In the genomic region with DNA sequence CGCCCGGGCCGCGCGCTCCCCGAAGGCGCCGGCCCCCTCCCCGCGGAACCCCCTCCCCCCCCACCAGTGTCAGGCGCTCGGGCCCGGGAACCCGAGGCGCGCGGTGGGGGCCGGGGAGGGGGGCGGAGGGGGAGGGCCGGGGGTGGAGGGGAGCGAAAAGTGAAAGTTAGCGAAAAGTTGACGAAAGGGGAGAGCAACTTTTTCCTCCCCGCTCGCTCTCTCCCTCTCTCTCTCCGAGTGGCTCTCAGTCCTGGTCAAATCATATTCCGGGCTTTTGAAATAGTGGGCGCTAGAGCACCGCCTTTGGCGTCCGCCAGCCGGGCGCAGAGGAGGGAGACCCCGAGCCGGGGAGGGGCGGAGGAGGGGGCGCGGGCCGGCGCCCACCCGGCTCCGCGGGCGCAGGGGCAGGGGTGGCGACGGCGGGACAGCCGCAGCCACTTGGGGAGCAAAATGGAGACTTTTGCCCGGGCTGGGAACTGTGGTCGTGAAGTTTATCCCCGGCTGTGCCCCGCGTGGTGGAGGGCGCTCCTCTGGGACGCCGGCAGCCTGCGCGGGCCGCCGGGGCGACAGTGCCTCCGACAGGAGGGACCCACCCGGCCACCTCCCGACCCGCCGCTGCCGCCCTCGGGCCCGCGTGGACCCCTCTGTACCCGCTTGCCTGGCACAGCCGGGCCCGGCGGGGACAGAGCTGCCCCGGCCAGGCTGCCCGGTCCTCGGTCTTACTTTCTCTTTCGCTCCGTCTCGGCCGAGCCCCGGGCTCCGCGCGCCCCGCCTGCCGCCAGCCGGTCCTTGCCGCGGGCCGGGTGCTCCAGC, we compare ENCODE assay signal across 9 cellular contexts. TPM values are rescaled to one million over a fixed set of nuclear protein-coding genes. Genes with fewer than 3 reads are reported as not detected.
DNase-seq lines count a peak whose midpoint lies in the region; ATAC-seq and TF ChIP-seq lines count a peak whose summit lies in the region.
"Had no signal": no experiment of that assay in that cellular context is flagged by ENCODE, and none has a peak within 500 bp of the region (broad histone marks: within the 10 kb centered on the region; RNA-seq: fewer than 3 reads in every experiment).

No MANE protein-coding gene starts in this region.

- H3K27ac Mint-ChIP-seq in activated B cell treated with CpG ODN at 0.5 μM for 24 hours (no peak overlapping the region), glutamatergic neuron (ENCODE audit: unreplicated experiment) (no peak overlapping the region)

- peak; percentile 19 for DNase-seq in stimulated activated CD4-positive, alpha-beta T cell treated with anti-CD3 and anti-CD28 coated beads, Interleukin-15, amount 100 ng/mL, for 24 hours
- DNase-seq in stimulated activated CD4-positive, alpha-beta T cell treated with anti-CD3 and anti-CD28 coated beads, Interleukin-4, amount 100 ng/mL, for 24 hours = no peak
- DNase-seq in activated B cell treated with CpG ODN at 0.5 μM for 24 hours (no peak), glutamatergic neuron (peak; percentile 40), non-pigmented ciliary epithelial cell (ENCODE audit: low read depth) (peak; percentile 6), COLO829 (ENCODE audit: low spot score) (no peak)

- H3K36me3 Mint-ChIP-seq in activated B cell treated with CpG ODN at 0.5 μM for 24 hours (ENCODE audit: low read depth) = no peaks in the 10 kb centered on the region
- H3K36me3 Mint-ChIP-seq in glutamatergic neuron (ENCODE audit: unreplicated experiment) = no peaks in the 10 kb centered on the region

- CTCF ChIA-PET in activated B cell treated with CpG ODN at 0.5 μM for 24 hours (lab: Charles Lee) = no interaction called here

- peak overlapping the region; percentile 64 for H3K4me3 Mint-ChIP-seq in activated B cell treated with CpG ODN at 0.5 μM for 24 hours
- no peak overlapping the region for H3K4me3 Mint-ChIP-seq in glutamatergic neuron (ENCODE audit: unreplicated experiment)

- H3K27me3 Mint-ChIP-seq in activated B cell treated with CpG ODN at 0.5 μM for 24 hours (peaks cover 25% of the 10 kb centered on the region), glutamatergic neuron (ENCODE audit: unreplicated experiment) (peaks cover 12% of the 10 kb centered on the region)

- ATAC-seq in activated B cell treated with CpG ODN at 0.5 μM for 24 hours (ENCODE audit: low read depth) (no peak), HG02588 (IDR thresholded peaks at IDR 0.05; ENCODE audit: unreplicated experiment) (no peak), HG03139 (IDR thresholded peaks at IDR 0.05; ENCODE audit: unreplicated experiment) (no peak)

- H3K4me1 Mint-ChIP-seq in activated B cell treated with CpG ODN at 0.5 μM for 24 hours (peaks cover 4% of the 10 kb centered on the region), glutamatergic neuron (ENCODE audit: low read depth, unreplicated experiment) (no peaks in the 10 kb centered on the region)
- H3K4me1 Mint-ChIP-seq: central memory CD8-positive, alpha-beta T cell had no signal

- H3K9me3 Mint-ChIP-seq in activated B cell treated with CpG ODN at 0.5 μM for 24 hours = no peaks in the 10 kb centered on the region
- peaks cover 1% of the 10 kb centered on the region for H3K9me3 Mint-ChIP-seq in glutamatergic neuron (ENCODE audit: unreplicated experiment)
- H3K9me3 Mint-ChIP-seq: central memory CD8-positive, alpha-beta T cell had no signal

- TF ChIP-seq CTCF in activated B cell treated with CpG ODN at 0.5 μM for 24 hours (IDR thresholded peaks at IDR 0.05) = no peak
- TF ChIP-seq CTCF in glutamatergic neuron (IDR thresholded peaks at IDR 0.05; ENCODE audit: partially characterized antibody, unreplicated experiment) = no peak

- intact Hi-C loops in activated B cell treated with CpG ODN at 0.5 μM for 24 hours (cut with micrococcal nuclease) = no loop called here

- POLR2A ChIA-PET in activated B cell treated with CpG ODN at 0.5 μM for 24 hours (lab: Charles Lee) = no interaction called here

RNA-seq across cellular contexts. Expression of a gene that starts 0.7 kb away (rescaled TPM):
- total RNA-seq in activated B cell treated with CpG ODN at 0.5 μM for 24 hours = not detected in 2 replicates
- total RNA-seq in glutamatergic neuron (ENCODE audit: unreplicated experiment) = 0.07 TPM

RNA-seq across cellular contexts. Expression of a gene that starts 48.4 kb away (rescaled TPM):
- total RNA-seq in activated B cell treated with CpG ODN at 0.5 μM for 24 hours (not detected in 2 replicates), glutamatergic neuron (ENCODE audit: unreplicated experiment) (not detected)

Comparison
In these comparisons a context has a peak if more than half of its experiments do, and no peak if none do; other contexts are left out.
1. DNase-seq: peak in stimulated activated CD4-positive, alpha-beta T cell treated with anti-CD3 and anti-CD28 coated beads, Interleukin-15, amount 100 ng/mL, for 24 hours (single experiment), glutamatergic neuron (single experiment) and non-pigmented ciliary epithelial cell (single experiment); none in stimulated activated CD4-positive, alpha-beta T cell treated with anti-CD3 and anti-CD28 coated beads, Interleukin-4, amount 100 ng/mL, for 24 hours (single experiment), activated B cell treated with CpG ODN at 0.5 μM for 24 hours (single experiment) and COLO829 (single experiment).